In the genomic region with DNA sequence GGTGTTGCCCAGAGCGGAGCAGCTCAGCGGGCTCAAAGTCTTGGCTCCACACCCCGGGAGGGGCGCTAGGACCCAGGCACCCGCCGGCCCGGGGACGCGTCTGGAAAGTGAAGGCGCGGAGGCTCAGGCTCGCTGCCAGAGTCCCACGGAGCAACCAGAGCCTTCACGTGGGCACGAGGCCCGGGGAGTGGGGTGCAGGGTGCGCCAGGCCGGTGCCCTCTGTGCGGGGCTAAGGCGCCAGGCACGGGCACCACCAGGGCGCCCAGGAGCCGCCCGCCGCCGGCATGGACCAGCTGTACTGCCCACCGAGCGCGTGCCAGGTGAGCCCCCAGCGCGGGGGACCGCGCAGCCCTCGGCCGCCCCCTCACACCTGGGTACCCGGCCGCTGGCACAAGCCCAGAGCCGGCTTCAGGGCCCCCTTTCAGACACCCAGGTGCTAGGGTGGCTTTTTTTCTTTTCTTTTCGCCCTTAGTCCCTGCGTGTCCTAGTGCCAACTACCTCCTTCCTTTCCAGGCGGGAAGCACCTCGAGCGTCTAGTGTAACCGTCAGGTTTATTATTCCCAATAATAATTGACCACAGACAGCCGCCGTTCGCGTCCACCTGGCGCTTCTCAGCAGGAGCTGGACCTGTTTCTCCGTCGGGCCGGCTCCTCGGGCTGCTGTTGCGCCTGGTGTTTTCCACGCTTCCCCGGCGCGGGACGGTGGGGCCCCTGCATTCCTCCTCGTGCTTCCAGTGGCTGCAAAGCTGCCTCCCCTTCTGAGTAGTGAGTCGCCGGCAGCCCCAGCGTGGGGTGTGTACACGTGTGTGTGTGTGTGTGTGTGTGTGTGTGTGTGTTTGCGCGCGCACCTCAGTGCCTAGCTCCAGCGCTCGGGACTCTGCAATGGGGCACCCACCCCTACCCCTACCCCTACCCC, we compare ENCODE assay signal across 8 cellular contexts. TPM values are rescaled to one million over a fixed set of nuclear protein-coding genes. Genes with fewer than 3 reads are reported as not detected.
DNase-seq lines count a peak whose midpoint lies in the region; ATAC-seq and TF ChIP-seq lines count a peak whose summit lies in the region.

No MANE protein-coding gene starts in this region.

- intact Hi-C loops in Right ventricle myocardium inferior (cut with DNase I), result no loop called here
- intact Hi-C loops in cardiac septum (cut with DNase I), result no loop called here
- intact Hi-C loops in dorsolateral prefrontal cortex (cut with DNase I), result no loop called here
- intact Hi-C loops in aorta (cut with DNase I), result no loop called here

- peak; percentile 50 for ATAC-seq in Right ventricle myocardium inferior
- ATAC-seq in aorta (ENCODE audit: low FRiP score), result peak; percentile 75
- no peak for ATAC-seq in GM18907 (IDR thresholded peaks at IDR 0.05; ENCODE audit: unreplicated experiment)

- WGBS in aorta, 2 donors, result 1 to 2% methylated on average over 66 to 69 of the region's 69 CpGs

- no peak for TF ChIP-seq CTCF in dorsolateral prefrontal cortex (IDR thresholded peaks at IDR 0.05 in 54 of 56, conservative IDR thresholded peaks at IDR 0.05 in 2 of 56; ENCODE audit: low read depth in 1 of 56, partially characterized antibody in 56 of 56)

- H3K27me3 ChIP-seq in dorsolateral prefrontal cortex (peaks cover 0 to 4% (median 0%) of the 10 kb centered on the region in 45 donors), aorta (ENCODE audit: control insufficient read depth in 1 of 2, insufficient read depth in 2 of 2, low read length in 1 of 2) (no peaks in the 10 kb centered on the region)

- H3K4me3 ChIP-seq in dorsolateral prefrontal cortex, result peak overlapping the region; percentile 49 to 80 (median 70)
- peak overlapping the region; percentile 5 to 74 for H3K4me3 ChIP-seq in aorta (ENCODE audit: low read length in 2 of 2)

- no peaks in the 10 kb centered on the region for H3K4me1 ChIP-seq in aorta (ENCODE audit: control insufficient read depth in 1 of 2, insufficient read depth in 2 of 2, low read length in 2 of 2)

- H3K36me3 ChIP-seq in aorta (ENCODE audit: control insufficient read depth in 1 of 2, insufficient read depth in 2 of 2, low read length in 1 of 2), result no peaks in the 10 kb centered on the region

- no peaks in the 10 kb centered on the region for H3K9me3 ChIP-seq in aorta (ENCODE audit: control insufficient read depth, low read length)

- no peak for DNase-seq in Right ventricle myocardium inferior (ENCODE audit: missing footprints)
- DNase-seq in cardiac septum (ENCODE audit: low spot score), result no peak
- peak in 8 of 10 donors; percentile 15 to 67 (median 54) for DNase-seq in dorsolateral prefrontal cortex
- DNase-seq in midbrain (lab: John Stamatoyannopoulos, UW), result peak; percentile 18
- peak; percentile 70 to 88 for DNase-seq in aorta
- no peak for DNase-seq in HCEC 1CT
- DNase-seq in effector CD8-positive, alpha-beta T cell (lab: John Stamatoyannopoulos, UW), result no peak

- H3K27ac ChIP-seq in dorsolateral prefrontal cortex (peak overlapping the region in 38 of 59 donors; percentile 2 to 82 (median 60)), aorta (ENCODE audit: low read depth in 1 of 2, low read length in 2 of 2) (no peak overlapping the region)

RNA-seq across cellular contexts. Expression of gene PDE8B, which starts 30.1 kb away (rescaled TPM):
- total RNA-seq in Right ventricle myocardium inferior, result 1.0 TPM
- 5.7 TPM for total RNA-seq in cardiac septum
- total RNA-seq in dorsolateral prefrontal cortex, result 100 to 1,000 TPM in 1 of 120 experiments, 10 to 100 TPM in 119; 22.7 to 100 (median 54.6) TPM
- total RNA-seq in aorta, result 10 to 100 TPM; 25.5 to 42.6 TPM
- polyA plus RNA-seq in aorta, result 10 to 100 TPM; 16.3 to 18.8 TPM

Comparison
In these comparisons a context has a peak if more than half of its experiments do, and no peak if none do; other contexts are left out.
1. DNase-seq: peak in dorsolateral prefrontal cortex (8 of 10), midbrain (single experiment) and aorta (2 of 2); none in Right ventricle myocardium inferior (single experiment), cardiac septum (single experiment), HCEC 1CT (single experiment) and effector CD8-positive, alpha-beta T cell (single experiment).
2. H3K27ac ChIP-seq: peak in dorsolateral prefrontal cortex (38 of 59); none in aorta (0 of 2).